ENCODE assay signal across 14 cellular contexts in genomic region chr17:61757168-61757567, GRCh38.
A peak's percentile ranks its signal among the peaks of the same experiment; 100 is the strongest.
DNase-seq lines count a peak whose midpoint lies in the region; ATAC-seq and TF ChIP-seq lines count a peak whose summit lies in the region.
"Had no signal": no experiment of that assay in that cellular context is flagged by ENCODE, and none has a peak within 500 bp of the region (broad histone marks: within the 10 kb centered on the region; RNA-seq: fewer than 3 reads in every experiment).

No MANE protein-coding gene starts in this region.

- H3K4me3 ChIP-seq in esophagus squamous epithelium, result no peak overlapping the region
- no peak overlapping the region for H3K4me3 ChIP-seq in lower lobe of right lung

- H3K27me3 ChIP-seq in esophagus squamous epithelium (no peaks in the 10 kb centered on the region), lower lobe of right lung (ENCODE audit: low read depth) (no peaks in the 10 kb centered on the region)

- no peak for TF ChIP-seq POLR2A in esophagus squamous epithelium (IDR thresholded peaks at IDR 0.05)

- peak; percentile 42 for DNase-seq in OCI-M1 (lab: John Stamatoyannopoulos, UW)
- no peak for DNase-seq in esophagus squamous epithelium (lab: John Stamatoyannopoulos, UW)
- no peak for DNase-seq in lower lobe of right lung
- DNase-seq: activated effector memory CD4-positive, alpha-beta T cell treated with anti-CD3 and anti-CD28 coated beads, Interleukin-2, amount 50 U/mL, for 16 hours; Caco-2; caudate nucleus; NCI-H524; stimulated activated CD4-positive, alpha-beta T cell treated with anti-CD3 and anti-CD28 coated beads, Interleukin-2, amount 100 ng/mL, for 24 hours; stimulated activated naive CD8-positive, alpha-beta T cell treated with anti-CD3 and anti-CD28 coated beads, Interleukin-15, amount 100 ng/mL, for 72 hours had no signal

- H3K27ac ChIP-seq in esophagus squamous epithelium, result no peak overlapping the region
- H3K27ac ChIP-seq in lower lobe of right lung, result no peak overlapping the region

- no peaks in the 10 kb centered on the region for H3K4me1 ChIP-seq in esophagus squamous epithelium
- H3K4me1 ChIP-seq in lower lobe of right lung, result no peaks in the 10 kb centered on the region
- H3K4me1 ChIP-seq: Caco-2 had no signal

- ATAC-seq in GM18867 (IDR thresholded peaks at IDR 0.05; ENCODE audit: unreplicated experiment) (peak; percentile 84), GM21423 (IDR thresholded peaks at IDR 0.05; ENCODE audit: unreplicated experiment) (peak; percentile 68), HG03159 (IDR thresholded peaks at IDR 0.05; ENCODE audit: unreplicated experiment) (peak; percentile 88), GM18520 (IDR thresholded peaks at IDR 0.05; ENCODE audit: unreplicated experiment) (no peak), lower lobe of right lung (no peak)
- ATAC-seq: activated CD4-positive, CD25-positive, alpha-beta regulatory T cell treated with anti-CD3 and anti-CD28 coated beads, Interleukin-2, amount 50 U/mL, for 24 hours; stimulated activated naive CD8-positive, alpha-beta T cell treated with anti-CD3 and anti-CD28 coated beads, Interleukin-15, amount 100 ng/mL, for 72 hours had no signal

- H3K36me3 ChIP-seq in esophagus squamous epithelium, result no peaks in the 10 kb centered on the region
- no peaks in the 10 kb centered on the region for H3K36me3 ChIP-seq in lower lobe of right lung

- intact Hi-C loops in esophagus squamous epithelium (cut with DNase I) (no loop called here), lower lobe of right lung (cut with DNase I) (no loop called here)

- no peaks in the 10 kb centered on the region for H3K9me3 ChIP-seq in esophagus squamous epithelium
- no peaks in the 10 kb centered on the region for H3K9me3 ChIP-seq in lower lobe of right lung

- TF ChIP-seq CTCF in esophagus squamous epithelium (IDR thresholded peaks at IDR 0.05) (no peak), lower lobe of right lung (IDR thresholded peaks at IDR 0.05) (no peak)

Comparison
In these comparisons a context has a peak if more than half of its experiments do, and no peak if none do; other contexts are left out.
1. ATAC-seq: peak in GM18867 (single experiment), GM21423 (single experiment) and HG03159 (single experiment); none in GM18520 (single experiment) and lower lobe of right lung (0 of 2).